12 cellular contexts compared by ENCODE assay signal in the genomic region with DNA sequence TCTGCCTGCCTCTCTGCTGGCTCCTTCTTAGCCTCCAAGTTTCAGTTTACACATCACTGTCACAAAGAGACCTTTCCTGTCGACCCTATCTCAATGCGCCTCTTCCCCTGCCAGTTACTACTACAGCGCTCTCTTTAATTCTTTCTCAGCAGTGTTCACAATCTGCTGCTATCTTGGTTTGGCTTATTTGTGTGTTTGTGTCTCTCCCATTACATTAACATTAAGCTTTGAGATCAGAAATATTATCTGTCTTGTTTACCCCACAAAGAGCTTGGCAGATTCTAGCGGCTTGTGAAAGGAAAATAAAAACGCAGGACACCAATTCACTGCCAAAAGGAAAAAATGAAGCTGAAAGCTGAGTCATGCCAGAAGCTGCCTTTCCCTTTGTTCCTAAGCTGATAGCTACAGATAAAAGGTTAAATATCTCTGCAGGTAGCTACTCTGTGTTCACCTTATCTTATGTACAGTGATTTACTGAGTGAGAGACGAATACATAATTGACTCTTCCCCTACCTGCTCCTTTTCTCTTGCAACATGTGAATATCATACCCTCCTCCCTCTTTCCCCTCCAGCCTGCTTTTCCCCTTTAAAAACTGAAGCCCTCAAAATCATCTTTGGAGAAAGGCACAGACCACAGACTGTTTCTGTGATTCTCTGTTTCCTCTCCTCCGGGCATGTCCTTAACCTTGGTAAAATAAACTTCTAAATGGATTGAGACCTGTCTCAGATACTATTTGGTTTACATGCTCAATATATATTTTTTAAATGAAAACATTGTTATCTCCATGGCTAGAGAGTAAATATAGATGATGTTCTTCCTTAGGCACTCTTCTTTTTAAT. TPM values are rescaled to one million over a fixed set of nuclear protein-coding genes. Genes with fewer than 3 reads are reported as not detected.
DNase-seq lines count a peak whose midpoint lies in the region; ATAC-seq and TF ChIP-seq lines count a peak whose summit lies in the region.
"Had no signal": no experiment of that assay in that cellular context is flagged by ENCODE, and none has a peak within 500 bp of the region (broad histone marks: within the 10 kb centered on the region; RNA-seq: fewer than 3 reads in every experiment).

No MANE protein-coding gene starts in this region.

- H3K9me3 Mint-ChIP-seq in chondrocyte (ENCODE audit: low read depth), result peaks cover 6% of the 10 kb centered on the region
- H3K9me3 Mint-ChIP-seq in neural crest cell, result peaks cover 6% of the 10 kb centered on the region
- H3K9me3 Mint-ChIP-seq: naive thymus-derived CD4-positive, alpha-beta T cell had no signal

- TF ChIP-seq POLR2A in erythroblast (IDR thresholded peaks at IDR 0.05; ENCODE audit: low read length), result no peak

- no peaks in the 10 kb centered on the region for H3K27me3 Mint-ChIP-seq in chondrocyte (ENCODE audit: low read depth)
- no peaks in the 10 kb centered on the region for H3K27me3 Mint-ChIP-seq in neural crest cell (ENCODE audit: low read depth)

- ATAC-seq in GM21423 (IDR thresholded peaks at IDR 0.05; ENCODE audit: unreplicated experiment) (no peak), GM18517 (IDR thresholded peaks at IDR 0.05; ENCODE audit: unreplicated experiment) (no peak)
- ATAC-seq: activated CD8-positive, alpha-beta memory T cell treated with anti-CD3 and anti-CD28 coated beads, Interleukin-2, amount 10 ng/mL, durations not matched to agents 7 days and 5 days; naive thymus-derived CD4-positive, alpha-beta T cell had no signal

- H3K36me3 Mint-ChIP-seq in chondrocyte (ENCODE audit: low read depth), result no peaks in the 10 kb centered on the region
- no peaks in the 10 kb centered on the region for H3K36me3 Mint-ChIP-seq in neural crest cell (ENCODE audit: low read depth)
- H3K36me3 Mint-ChIP-seq: naive thymus-derived CD4-positive, alpha-beta T cell had no signal

- peak; percentile 18 for DNase-seq in GM12865 (ENCODE audit: low read depth)
- peak; percentile 20 for DNase-seq in MG63
- no peak for DNase-seq in chondrocyte (ENCODE audit: low spot score)
- no peak for DNase-seq in neural crest cell (ENCODE audit: low read depth, low spot score)
- no peak for DNase-seq in erythroblast (lab: John Stamatoyannopoulos, UW)
- DNase-seq in AG08395 (ENCODE audit: low spot score), result no peak
- DNase-seq: activated CD8-positive, alpha-beta memory T cell treated with anti-CD3 and anti-CD28 coated beads, Interleukin-2, amount 10 ng/mL, durations not matched to agents 7 days and 5 days; GDM1; naive thymus-derived CD4-positive, alpha-beta T cell; NCI-H2029 treated with DMSO at 0.1 percent for 48 hours had no signal

- peak overlapping the region; percentile 38 for H3K27ac Mint-ChIP-seq in chondrocyte (ENCODE audit: unreplicated experiment)
- peak overlapping the region; percentile 35 for H3K27ac Mint-ChIP-seq in neural crest cell (ENCODE audit: unreplicated experiment)
- H3K27ac Mint-ChIP-seq: activated CD8-positive, alpha-beta memory T cell treated with anti-CD3 and anti-CD28 coated beads, Interleukin-2, amount 10 ng/mL, durations not matched to agents 7 days and 5 days had no signal

- peaks cover 11% of the 10 kb centered on the region for H3K4me1 Mint-ChIP-seq in chondrocyte (ENCODE audit: low read depth)
- peaks cover 5% of the 10 kb centered on the region for H3K4me1 Mint-ChIP-seq in neural crest cell

- H3K4me3 Mint-ChIP-seq in chondrocyte (ENCODE audit: unreplicated experiment) (no peak overlapping the region), neural crest cell (no peak overlapping the region)
- H3K4me3 Mint-ChIP-seq: activated CD8-positive, alpha-beta memory T cell treated with anti-CD3 and anti-CD28 coated beads, Interleukin-2, amount 10 ng/mL, durations not matched to agents 7 days and 5 days; naive thymus-derived CD4-positive, alpha-beta T cell had no signal

- H3K4me3 ChIP-seq in GM12865 (ENCODE audit: low read depth, low read length) (no peak overlapping the region), MG63 (no peak overlapping the region)

- TF ChIP-seq CTCF in GM12865 (IDR thresholded peaks at IDR 0.05; ENCODE audit: insufficient read depth, low read depth, low read length, missing control alignments), result no peak
- TF ChIP-seq CTCF in chondrocyte (IDR thresholded peaks at IDR 0.05), result no peak
- TF ChIP-seq CTCF in neural crest cell (conservative IDR thresholded peaks at IDR 0.05), result no peak

- no peaks in the 10 kb centered on the region for H3K36me3 ChIP-seq in MG63

- no peaks in the 10 kb centered on the region for H3K9me3 ChIP-seq in MG63

- H3K27me3 ChIP-seq in MG63, result no peaks in the 10 kb centered on the region

RNA-seq across cellular contexts. Expression of gene SLC9A7, which starts 19.3 kb away (rescaled TPM):
- 1.2 and 1.4 TPM in 2 replicates for total RNA-seq in MG63 (2014; rRNA removed; shearing (Covaris generic); ENCODE audit: low replicate concordance)
- 4.2 to 6.1 TPM (median 5.4 TPM) in 3 replicates for total RNA-seq in chondrocyte
- 4.2 and 4.3 TPM in 2 replicates for total RNA-seq in neural crest cell

RNA-seq across cellular contexts. Expression of gene RP2, which starts 58.7 kb away (rescaled TPM):
- 6.3 and 11.5 TPM in 2 replicates for total RNA-seq in MG63 (2014; rRNA removed; shearing (Covaris generic); ENCODE audit: low replicate concordance)
- total RNA-seq in chondrocyte (18.4 to 18.8 TPM (median 18.6 TPM) in 3 replicates), neural crest cell (11.8 and 12.1 TPM in 2 replicates)

Comparison
In these comparisons a context has a peak if more than half of its experiments do, and no peak if none do; other contexts are left out.
1. DNase-seq: peak in GM12865 (single experiment) and MG63 (single experiment); none in chondrocyte (single experiment), neural crest cell (single experiment), erythroblast (0 of 2) and AG08395 (single experiment).